ENCODE assay signal across 8 cellular contexts in genomic region chr2:97645700-97646629, GRCh38. TPM values are rescaled to one million over a fixed set of nuclear protein-coding genes. Genes with fewer than 3 reads are reported as not detected.
DNase-seq lines count a peak whose midpoint lies in the region; ATAC-seq and TF ChIP-seq lines count a peak whose summit lies in the region.

Gene COX5B, plus strand, starts transcription at chr2:97646062. Its CDS starts 25 bp downstream, at chr2:97646087.

- H3K4me1 ChIP-seq in RWPE2 (ENCODE audit: insufficient read depth, poor library complexity, severe bottlenecking) = no peaks in the 10 kb centered on the region

- peak; percentile 99 for DNase-seq in EH (ENCODE audit: low read depth)
- peak; percentile 95 for DNase-seq in H4 (ENCODE audit: low spot score)
- DNase-seq in LoVo (ENCODE audit: low spot score) = peak; percentile 98
- peak; percentile 98 for DNase-seq in RWPE2 (ENCODE audit: low spot score)
- DNase-seq in activated T-helper 2 cell treated with anti-CD3 and anti-CD28 coated beads, Interferon-gamma antibody, Interleukin-2, Interleukin-4, amounts not matched to agents 10 μg/mL and 5 μg/mL and 100 μg/mL, durations not matched to agents 14 hours and 24 hours and 36 hours (ENCODE audit: low spot score) = peak; percentile 98
- peak; percentile 93 for DNase-seq in fibroblast of mammary gland (ENCODE audit: low read depth)
- DNase-seq in natural killer cell = peak; percentile 95
- peak; percentile 99 for DNase-seq in stimulated activated naive CD4-positive, alpha-beta T cell treated with Interleukin-2 at 50 U/mL for 16 hours (lab: John Stamatoyannopoulos, UW)

- peak within 1 kb of the TSS; percentile 93 for H3K4me3 Mint-ChIP-seq in activated T-helper 2 cell treated with anti-CD3 and anti-CD28 coated beads, Interferon-gamma antibody, Interleukin-2, Interleukin-4, amounts not matched to agents 10 μg/mL and 5 μg/mL and 100 μg/mL, durations not matched to agents 14 hours and 24 hours and 36 hours (ENCODE audit: low read depth)
- H3K4me3 Mint-ChIP-seq in natural killer cell = peak within 1 kb of the TSS; percentile 96

- peak within 1 kb of the TSS; percentile 97 for H3K27ac Mint-ChIP-seq in activated T-helper 2 cell treated with anti-CD3 and anti-CD28 coated beads, Interferon-gamma antibody, Interleukin-2, Interleukin-4, amounts not matched to agents 10 μg/mL and 5 μg/mL and 100 μg/mL, durations not matched to agents 14 hours and 24 hours and 36 hours
- peak within 1 kb of the TSS; percentile 96 to 99 for H3K27ac Mint-ChIP-seq in natural killer cell

- peak; percentile 97 for ATAC-seq in RWPE2 (ENCODE audit: low read depth)
- ATAC-seq in natural killer cell = peak; percentile 96 to 99 (median 98)

- H3K27ac ChIP-seq in RWPE2 (ENCODE audit: poor library complexity, severe bottlenecking) = peak within 1 kb of the TSS; percentile 40

- no peaks in the 10 kb centered on the region for H3K27me3 Mint-ChIP-seq in activated T-helper 2 cell treated with anti-CD3 and anti-CD28 coated beads, Interferon-gamma antibody, Interleukin-2, Interleukin-4, amounts not matched to agents 10 μg/mL and 5 μg/mL and 100 μg/mL, durations not matched to agents 14 hours and 24 hours and 36 hours (ENCODE audit: low read depth)
- no peaks in the 10 kb centered on the region for H3K27me3 Mint-ChIP-seq in natural killer cell (ENCODE audit: low read depth in 2 of 2)

- no peaks in the 10 kb centered on the region for H3K9me3 ChIP-seq in RWPE2 (ENCODE audit: severe bottlenecking)

- H3K27me3 ChIP-seq in RWPE2 (ENCODE audit: insufficient read depth, poor library complexity, severe bottlenecking) = no peaks in the 10 kb centered on the region

- H3K36me3 Mint-ChIP-seq in activated T-helper 2 cell treated with anti-CD3 and anti-CD28 coated beads, Interferon-gamma antibody, Interleukin-2, Interleukin-4, amounts not matched to agents 10 μg/mL and 5 μg/mL and 100 μg/mL, durations not matched to agents 14 hours and 24 hours and 36 hours (ENCODE audit: low read depth) = peaks cover 36% of the 10 kb centered on the region
- H3K36me3 Mint-ChIP-seq in natural killer cell = peaks cover 8% of the 10 kb centered on the region

- intact Hi-C loops in activated T-helper 2 cell treated with anti-CD3 and anti-CD28 coated beads, Interferon-gamma antibody, Interleukin-2, Interleukin-4, amounts not matched to agents 10 μg/mL and 5 μg/mL and 100 μg/mL, durations not matched to agents 14 hours and 24 hours and 36 hours (cut with micrococcal nuclease) = loop anchor here (1.0 kb wide), 1 partner anchor 18 kb away; the partner anchor contains the start of gene ACTR1B
- intact Hi-C loops in natural killer cell (cut with micrococcal nuclease) = loop anchor here (1.0 kb wide), 2 partner anchors 16 to 51 kb away; no protein-coding TSS in a partner anchor

- H3K4me1 Mint-ChIP-seq in activated T-helper 2 cell treated with anti-CD3 and anti-CD28 coated beads, Interferon-gamma antibody, Interleukin-2, Interleukin-4, amounts not matched to agents 10 μg/mL and 5 μg/mL and 100 μg/mL, durations not matched to agents 14 hours and 24 hours and 36 hours (ENCODE audit: low read depth) = peaks cover 19% of the 10 kb centered on the region
- H3K4me1 Mint-ChIP-seq in natural killer cell = peaks cover 23 to 27% of the 10 kb centered on the region in 2 donors

- peaks cover 25% of the 10 kb centered on the region for H3K36me3 ChIP-seq in RWPE2 (ENCODE audit: low read depth)

- no peaks in the 10 kb centered on the region for H3K9me3 Mint-ChIP-seq in activated T-helper 2 cell treated with anti-CD3 and anti-CD28 coated beads, Interferon-gamma antibody, Interleukin-2, Interleukin-4, amounts not matched to agents 10 μg/mL and 5 μg/mL and 100 μg/mL, durations not matched to agents 14 hours and 24 hours and 36 hours
- no peaks in the 10 kb centered on the region for H3K9me3 Mint-ChIP-seq in natural killer cell

- TF ChIP-seq CTCF in RWPE2 (IDR thresholded peaks at IDR 0.05; ENCODE audit: poor library complexity, severe bottlenecking) (no peak), fibroblast of mammary gland (conservative IDR thresholded peaks at IDR 0.05; ENCODE audit: control insufficient read depth, insufficient read depth, low read depth, low read length) (no peak), natural killer cell (IDR thresholded peaks at IDR 0.05) (no peak)

- H3K4me3 ChIP-seq in RWPE2 (ENCODE audit: severe bottlenecking) (peak within 1 kb of the TSS; percentile 86), fibroblast of mammary gland (ENCODE audit: control insufficient read depth, low read depth, low read length) (peak within 1 kb of the TSS; percentile 96)

RNA-seq across cellular contexts. Expression of gene COX5B, which starts in this region (rescaled TPM):
- 385 and 479 TPM in 2 replicates for total RNA-seq in H4 (2014; rRNA removed; shearing (Covaris generic))
- total RNA-seq in activated T-helper 2 cell treated with anti-CD3 and anti-CD28 coated beads, Interferon-gamma antibody, Interleukin-2, Interleukin-4, amounts not matched to agents 10 μg/mL and 5 μg/mL and 100 μg/mL, durations not matched to agents 14 hours and 24 hours and 36 hours = 217 and 237 TPM in 2 replicates
- total RNA-seq in natural killer cell = 100 to 1,000 TPM; 101 to 126 (median 122) TPM

Comparison
In these comparisons a context has a peak if more than half of its experiments do, and no peak if none do; other contexts are left out.
1. Peak in every context shown above with its lines: DNase-seq, ATAC-seq, H3K4me3 ChIP-seq and H3K27ac ChIP-seq.